In the genomic region with DNA sequence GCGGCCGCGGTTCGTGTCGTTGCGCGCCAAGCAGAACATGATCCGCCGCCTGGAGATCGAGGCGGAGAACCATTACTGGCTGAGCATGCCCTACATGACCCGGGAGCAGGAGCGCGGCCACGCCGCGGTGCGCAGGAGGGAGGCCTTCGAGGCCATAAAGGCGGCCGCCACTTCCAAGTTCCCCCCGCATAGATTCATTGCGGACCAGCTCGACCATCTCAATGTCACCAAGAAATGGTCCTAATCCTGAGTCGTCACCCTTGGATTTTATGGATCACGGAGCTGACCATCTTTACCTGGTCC, we compare ENCODE assay signal across 8 cellular contexts. TPM values are rescaled to one million over a fixed set of nuclear protein-coding genes. Genes with fewer than 3 reads are reported as not detected.
DNase-seq lines count a peak whose midpoint lies in the region; ATAC-seq and TF ChIP-seq lines count a peak whose summit lies in the region.

No MANE protein-coding gene starts in this region.

- H3K27me3 Mint-ChIP-seq in activated naive CD4-positive, alpha-beta T cell treated with anti-CD3 and anti-CD28 coated beads for 36 hours (ENCODE audit: low read depth) = no peaks in the 10 kb centered on the region
- H3K27me3 Mint-ChIP-seq in activated CD4-positive, alpha-beta T cell treated with anti-CD3 and anti-CD28 coated beads, Interleukin-2, amount 10 ng/mL, durations not matched to agents 7 days and 5 days = no peaks in the 10 kb centered on the region

- no peaks in the 10 kb centered on the region for H3K9me3 ChIP-seq in heart right ventricle
- H3K9me3 ChIP-seq in skeletal muscle tissue (ENCODE audit: control insufficient read depth in 3 of 3, low read length in 3 of 3) = no peaks in the 10 kb centered on the region

- POLR2A ChIA-PET in activated CD4-positive, alpha-beta T cell treated with anti-CD3 and anti-CD28 coated beads, Interleukin-2, amount 10 ng/mL, durations not matched to agents 7 days and 5 days (lab: Charles Lee) = interaction anchor here (0.6 to 1.5 kb wide), 6 partner anchors 8 to 282 kb away, joined by 3 to 5 read pairs (median 3); a partner anchor contains a TSS

- peaks cover 24% of the 10 kb centered on the region for H3K4me1 Mint-ChIP-seq in activated naive CD4-positive, alpha-beta T cell treated with anti-CD3 and anti-CD28 coated beads for 36 hours (ENCODE audit: low read depth)
- H3K4me1 Mint-ChIP-seq in activated CD4-positive, alpha-beta T cell treated with anti-CD3 and anti-CD28 coated beads, Interleukin-2, amount 10 ng/mL, durations not matched to agents 7 days and 5 days = peaks cover 31% of the 10 kb centered on the region

- peak; percentile 38 for ATAC-seq in HG03025 (IDR thresholded peaks at IDR 0.05; ENCODE audit: low FRiP score, unreplicated experiment)
- ATAC-seq in heart right ventricle = peak; percentile 40 to 79 (median 64)

- peaks cover 3 to 29% (median 16%) of the 10 kb centered on the region in 9 donors for H3K4me1 ChIP-seq in heart right ventricle
- H3K4me1 ChIP-seq in skeletal muscle tissue (ENCODE audit: control insufficient read depth in 3 of 3, insufficient read depth in 3 of 3, low read length in 3 of 3) = peaks cover 13 to 22% (median 17%) of the 10 kb centered on the region in 3 donors

- in situ Hi-C loops in ACHN (cut with HindIII; ENCODE audit: low pct_ligation_motif_present, low pct_unique_long_range_greater_than_20kb, low sequenced_read_pairs) = no loop called here

- H3K27ac Mint-ChIP-seq in activated naive CD4-positive, alpha-beta T cell treated with anti-CD3 and anti-CD28 coated beads for 36 hours = peak overlapping the region; percentile 97
- peak overlapping the region; percentile 98 for H3K27ac Mint-ChIP-seq in activated CD4-positive, alpha-beta T cell treated with anti-CD3 and anti-CD28 coated beads, Interleukin-2, amount 10 ng/mL, durations not matched to agents 7 days and 5 days

- H3K9ac ChIP-seq in skeletal muscle tissue (ENCODE audit: low read depth in 1 of 3, low read length in 3 of 3) = peak overlapping the region; percentile 93 to 97 (median 93)

- H3K36me3 ChIP-seq in heart right ventricle (no peaks in the 10 kb centered on the region), skeletal muscle tissue (ENCODE audit: control insufficient read depth in 3 of 3, insufficient read depth in 3 of 3, low read length in 3 of 3) (no peaks in the 10 kb centered on the region)

- H3K36me3 Mint-ChIP-seq in activated naive CD4-positive, alpha-beta T cell treated with anti-CD3 and anti-CD28 coated beads for 36 hours (ENCODE audit: low read depth) = peaks cover 26% of the 10 kb centered on the region
- H3K36me3 Mint-ChIP-seq in activated CD4-positive, alpha-beta T cell treated with anti-CD3 and anti-CD28 coated beads, Interleukin-2, amount 10 ng/mL, durations not matched to agents 7 days and 5 days (ENCODE audit: low read depth) = peaks cover 14% of the 10 kb centered on the region

- WGBS in heart right ventricle, 2 donors = 0 to 1% methylated on average over 26 of the region's 26 CpGs

- CTCF ChIA-PET in activated naive CD4-positive, alpha-beta T cell treated with anti-CD3 and anti-CD28 coated beads for 36 hours (lab: Charles Lee) = interaction anchor here (0.6 to 2.2 kb wide), 7 partner anchors 10 to 300 kb away, joined by 3 to 10 read pairs (median 4); no protein-coding TSS in a partner anchor
- CTCF ChIA-PET in activated CD4-positive, alpha-beta T cell treated with anti-CD3 and anti-CD28 coated beads, Interleukin-2, amount 10 ng/mL, durations not matched to agents 7 days and 5 days (lab: Charles Lee) = interaction anchor here (0.5 to 3.1 kb wide), 10 partner anchors 8 to 303 kb away, joined by 3 to 17 read pairs (median 4); no protein-coding TSS in a partner anchor

- intact Hi-C loops in activated naive CD4-positive, alpha-beta T cell treated with anti-CD3 and anti-CD28 coated beads for 36 hours (cut with micrococcal nuclease) = loop anchor here (1.0 to 5.0 kb wide), 12 partner anchors 122 to 1315 kb away; a partner anchor contains a TSS
- intact Hi-C loops in heart right ventricle (cut with DNase I) = loop anchor here in 6 of 10 donors (5.0 to 10.0 kb wide), 4 partner anchors 118 to 300 kb away; no protein-coding TSS in a partner anchor

- no peak for TF ChIP-seq CTCF in heart right ventricle (IDR thresholded peaks at IDR 0.05)

- no peaks in the 10 kb centered on the region for H3K27me3 ChIP-seq in heart right ventricle
- no peaks in the 10 kb centered on the region for H3K27me3 ChIP-seq in skeletal muscle tissue (ENCODE audit: control insufficient read depth in 3 of 3, insufficient read depth in 3 of 3, low read length in 3 of 3)

- DNase-seq in activated naive CD4-positive, alpha-beta T cell treated with anti-CD3 and anti-CD28 coated beads for 36 hours = peak; percentile 48
- DNase-seq in activated naive CD4-positive, alpha-beta T cell treated with Interleukin-2 at 50 U/mL for 16 hours = no peak
- DNase-seq in activated CD4-positive, alpha-beta T cell treated with anti-CD3 and anti-CD28 coated beads, Interleukin-2, amount 10 ng/mL, durations not matched to agents 7 days and 5 days = no peak
- DNase-seq in heart right ventricle (no peak), HCEC 1CT (no peak), ACHN (no peak)

- H3K27ac ChIP-seq in heart right ventricle (peak overlapping the region; percentile 92 to 99 (median 96)), skeletal muscle tissue (ENCODE audit: low read depth, low read length) (peak overlapping the region; percentile 94)

- no peaks in the 10 kb centered on the region for H3K9me3 Mint-ChIP-seq in activated naive CD4-positive, alpha-beta T cell treated with anti-CD3 and anti-CD28 coated beads for 36 hours
- H3K9me3 Mint-ChIP-seq in activated CD4-positive, alpha-beta T cell treated with anti-CD3 and anti-CD28 coated beads, Interleukin-2, amount 10 ng/mL, durations not matched to agents 7 days and 5 days = no peaks in the 10 kb centered on the region

- H3K4me3 ChIP-seq in heart right ventricle (peak overlapping the region; percentile 72 to 98 (median 84)), skeletal muscle tissue (ENCODE audit: low read length in 3 of 3) (peak overlapping the region; percentile 93 to 97 (median 94))

- H3K4me3 Mint-ChIP-seq in activated naive CD4-positive, alpha-beta T cell treated with anti-CD3 and anti-CD28 coated beads for 36 hours = peak overlapping the region; percentile 99
- H3K4me3 Mint-ChIP-seq in activated CD4-positive, alpha-beta T cell treated with anti-CD3 and anti-CD28 coated beads, Interleukin-2, amount 10 ng/mL, durations not matched to agents 7 days and 5 days = peak overlapping the region; percentile 99

RNA-seq across cellular contexts. Expression of a gene that starts 0.5 kb away (rescaled TPM):
- total RNA-seq in activated naive CD4-positive, alpha-beta T cell treated with anti-CD3 and anti-CD28 coated beads for 36 hours = 10 to 100 TPM; 19.0 to 21.0 TPM
- 10 to 100 TPM; 18.7 to 18.8 TPM for total RNA-seq in activated CD4-positive, alpha-beta T cell treated with anti-CD3 and anti-CD28 coated beads, Interleukin-2, amount 10 ng/mL, durations not matched to agents 7 days and 5 days
- total RNA-seq in heart right ventricle = 10 to 100 TPM; 20.0 to 25.9 (median 22.9) TPM
- polyA plus RNA-seq in heart right ventricle = 10 to 100 TPM; 27.1 to 40.6 TPM
- total RNA-seq in skeletal muscle tissue = 12.0 TPM

RNA-seq across cellular contexts. Expression of a gene that starts 0.6 kb away (rescaled TPM):
- 10 to 100 TPM; 32.8 to 33.8 TPM for total RNA-seq in activated naive CD4-positive, alpha-beta T cell treated with anti-CD3 and anti-CD28 coated beads for 36 hours
- 10 to 100 TPM; 42.2 to 50.7 TPM for total RNA-seq in activated CD4-positive, alpha-beta T cell treated with anti-CD3 and anti-CD28 coated beads, Interleukin-2, amount 10 ng/mL, durations not matched to agents 7 days and 5 days
- total RNA-seq in heart right ventricle (1 to 10 TPM in 3 of 10 donors, under 1 TPM in 6, not detected in 1; 0.07 to 1.8 (median 0.23) TPM), skeletal muscle tissue (7.8 TPM)
- under 1 TPM; 0.06 to 0.15 TPM for polyA plus RNA-seq in heart right ventricle

RNA-seq across cellular contexts. Expression of a gene that starts 37.0 kb away (rescaled TPM):
- total RNA-seq in activated naive CD4-positive, alpha-beta T cell treated with anti-CD3 and anti-CD28 coated beads for 36 hours = 100 to 1,000 TPM; 269 to 270 TPM
- 100 to 1,000 TPM; 202 to 220 TPM for total RNA-seq in activated CD4-positive, alpha-beta T cell treated with anti-CD3 and anti-CD28 coated beads, Interleukin-2, amount 10 ng/mL, durations not matched to agents 7 days and 5 days
- total RNA-seq in heart right ventricle = 100 to 1,000 TPM; 243 to 343 (median 301) TPM
- polyA plus RNA-seq in heart right ventricle = 100 to 1,000 TPM in 1 of 2 donors, 10 to 100 TPM in 1; 74.2 to 105 TPM
- 43.8 TPM for total RNA-seq in skeletal muscle tissue
